ENCODE assay signal across 1 cellular context in the genomic region with DNA sequence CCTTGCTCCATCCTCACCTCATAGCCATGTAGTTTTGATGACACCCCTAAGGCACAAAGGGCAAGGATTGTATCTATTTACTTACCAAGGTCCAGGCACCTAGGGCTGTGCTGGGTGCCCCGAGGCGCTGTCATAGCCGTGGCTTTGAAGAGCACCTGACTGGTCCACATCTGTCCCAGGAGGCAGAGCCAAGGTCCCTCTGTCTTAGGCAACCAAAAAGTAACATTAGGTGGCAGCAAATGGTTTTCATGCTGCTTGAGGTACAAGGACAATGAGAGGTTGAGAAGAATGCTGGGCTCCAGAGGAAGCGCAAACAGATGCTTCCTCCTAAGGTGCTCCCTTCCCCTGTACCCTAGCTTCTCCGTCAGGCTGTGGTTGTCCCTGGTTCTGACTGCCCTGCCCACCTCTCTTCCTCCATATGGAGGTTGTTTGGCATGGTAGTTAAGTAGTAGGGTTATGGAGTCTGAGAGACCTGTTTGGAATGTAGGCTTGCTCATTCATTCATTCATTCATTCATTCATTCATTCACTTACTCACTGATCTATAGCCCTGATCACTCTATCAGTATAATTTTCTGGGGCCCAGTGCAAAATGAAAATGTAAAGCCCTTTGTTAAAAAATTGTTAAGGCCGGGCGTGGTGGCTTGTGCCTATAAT.
TF ChIP-seq lines count a peak whose summit lies in the region.

No MANE protein-coding gene starts in this region.

TF ChIP-seq in HepG2, 621 proteins besides CTCF, POLR2A, EP300 and RAD21 (continued from another document and continues in another):
- TF ChIP-seq, protein P1, sequence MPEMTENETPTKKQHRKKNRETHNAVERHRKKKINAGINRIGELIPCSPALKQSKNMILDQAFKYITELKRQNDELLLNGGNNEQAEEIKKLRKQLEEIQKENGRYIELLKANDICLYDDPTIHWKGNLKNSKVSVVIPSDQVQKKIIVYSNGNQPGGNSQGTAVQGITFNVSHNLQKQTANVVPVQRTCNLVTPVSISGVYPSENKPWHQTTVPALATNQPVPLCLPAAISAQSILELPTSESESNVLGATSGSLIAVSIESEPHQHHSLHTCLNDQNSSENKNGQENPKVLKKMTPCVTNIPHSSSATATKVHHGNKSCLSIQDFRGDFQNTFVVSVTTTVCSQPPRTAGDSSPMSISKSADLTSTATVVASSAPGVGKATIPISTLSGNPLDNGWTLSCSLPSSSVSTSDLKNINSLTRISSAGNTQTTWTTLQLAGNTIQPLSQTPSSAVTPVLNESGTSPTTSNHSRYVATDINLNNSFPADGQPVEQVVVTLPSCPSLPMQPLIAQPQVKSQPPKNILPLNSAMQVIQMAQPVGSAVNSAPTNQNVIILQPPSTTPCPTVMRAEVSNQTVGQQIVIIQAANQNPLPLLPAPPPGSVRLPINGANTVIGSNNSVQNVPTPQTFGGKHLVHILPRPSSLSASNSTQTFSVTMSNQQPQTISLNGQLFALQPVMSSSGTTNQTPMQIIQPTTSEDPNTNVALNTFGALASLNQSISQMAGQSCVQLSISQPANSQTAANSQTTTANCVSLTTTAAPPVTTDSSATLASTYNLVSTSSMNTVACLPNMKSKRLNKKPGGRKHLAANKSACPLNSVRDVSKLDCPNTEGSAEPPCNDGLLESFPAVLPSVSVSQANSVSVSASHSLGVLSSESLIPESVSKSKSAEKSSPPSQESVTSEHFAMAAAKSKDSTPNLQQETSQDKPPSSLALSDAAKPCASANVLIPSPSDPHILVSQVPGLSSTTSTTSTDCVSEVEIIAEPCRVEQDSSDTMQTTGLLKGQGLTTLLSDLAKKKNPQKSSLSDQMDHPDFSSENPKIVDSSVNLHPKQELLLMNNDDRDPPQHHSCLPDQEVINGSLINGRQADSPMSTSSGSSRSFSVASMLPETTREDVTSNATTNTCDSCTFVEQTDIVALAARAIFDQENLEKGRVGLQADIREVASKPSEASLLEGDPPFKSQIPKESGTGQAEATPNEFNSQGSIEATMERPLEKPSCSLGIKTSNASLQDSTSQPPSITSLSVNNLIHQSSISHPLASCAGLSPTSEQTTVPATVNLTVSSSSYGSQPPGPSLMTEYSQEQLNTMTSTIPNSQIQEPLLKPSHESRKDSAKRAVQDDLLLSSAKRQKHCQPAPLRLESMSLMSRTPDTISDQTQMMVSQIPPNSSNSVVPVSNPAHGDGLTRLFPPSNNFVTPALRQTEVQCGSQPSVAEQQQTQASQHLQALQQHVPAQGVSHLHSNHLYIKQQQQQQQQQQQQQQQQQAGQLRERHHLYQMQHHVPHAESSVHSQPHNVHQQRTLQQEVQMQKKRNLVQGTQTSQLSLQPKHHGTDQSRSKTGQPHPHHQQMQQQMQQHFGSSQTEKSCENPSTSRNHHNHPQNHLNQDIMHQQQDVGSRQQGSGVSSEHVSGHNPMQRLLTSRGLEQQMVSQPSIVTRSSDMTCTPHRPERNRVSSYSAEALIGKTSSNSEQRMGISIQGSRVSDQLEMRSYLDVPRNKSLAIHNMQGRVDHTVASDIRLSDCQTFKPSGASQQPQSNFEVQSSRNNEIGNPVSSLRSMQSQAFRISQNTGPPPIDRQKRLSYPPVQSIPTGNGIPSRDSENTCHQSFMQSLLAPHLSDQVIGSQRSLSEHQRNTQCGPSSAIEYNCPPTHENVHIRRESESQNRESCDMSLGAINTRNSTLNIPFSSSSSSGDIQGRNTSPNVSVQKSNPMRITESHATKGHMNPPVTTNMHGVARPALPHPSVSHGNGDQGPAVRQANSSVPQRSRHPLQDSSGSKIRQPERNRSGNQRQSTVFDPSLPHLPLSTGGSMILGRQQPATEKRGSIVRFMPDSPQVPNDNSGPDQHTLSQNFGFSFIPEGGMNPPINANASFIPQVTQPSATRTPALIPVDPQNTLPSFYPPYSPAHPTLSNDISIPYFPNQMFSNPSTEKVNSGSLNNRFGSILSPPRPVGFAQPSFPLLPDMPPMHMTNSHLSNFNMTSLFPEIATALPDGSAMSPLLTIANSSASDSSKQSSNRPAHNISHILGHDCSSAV (CRISPR knock-in tag; IDR thresholded peaks at IDR 0.05; ENCODE audit: borderline replicate concordance): no peak
- no peak for TF ChIP-seq ZNF629 (CRISPR knock-in tag; conservative IDR thresholded peaks at IDR 0.05)
- no peak for TF ChIP-seq MTF2 (CRISPR knock-in tag; IDR thresholded peaks at IDR 0.05; ENCODE audit: borderline replicate concordance)
- no peak for TF ChIP-seq PRPF4 (IDR thresholded peaks at IDR 0.05; ENCODE audit: low read depth, low read length, poor library complexity, severe bottlenecking)
- TF ChIP-seq ZNF24 (IDR thresholded peaks at IDR 0.05): peak; percentile 89
- TF ChIP-seq NCOA2 (CRISPR knock-in tag; IDR thresholded peaks at IDR 0.05): no peak
- no peak for TF ChIP-seq NKX3-1 (CRISPR knock-in tag; IDR thresholded peaks at IDR 0.05)
- peak; percentile 36 for TF ChIP-seq SALL1 (CRISPR knock-in tag; IDR thresholded peaks at IDR 0.05)
- TF ChIP-seq, protein P2, sequence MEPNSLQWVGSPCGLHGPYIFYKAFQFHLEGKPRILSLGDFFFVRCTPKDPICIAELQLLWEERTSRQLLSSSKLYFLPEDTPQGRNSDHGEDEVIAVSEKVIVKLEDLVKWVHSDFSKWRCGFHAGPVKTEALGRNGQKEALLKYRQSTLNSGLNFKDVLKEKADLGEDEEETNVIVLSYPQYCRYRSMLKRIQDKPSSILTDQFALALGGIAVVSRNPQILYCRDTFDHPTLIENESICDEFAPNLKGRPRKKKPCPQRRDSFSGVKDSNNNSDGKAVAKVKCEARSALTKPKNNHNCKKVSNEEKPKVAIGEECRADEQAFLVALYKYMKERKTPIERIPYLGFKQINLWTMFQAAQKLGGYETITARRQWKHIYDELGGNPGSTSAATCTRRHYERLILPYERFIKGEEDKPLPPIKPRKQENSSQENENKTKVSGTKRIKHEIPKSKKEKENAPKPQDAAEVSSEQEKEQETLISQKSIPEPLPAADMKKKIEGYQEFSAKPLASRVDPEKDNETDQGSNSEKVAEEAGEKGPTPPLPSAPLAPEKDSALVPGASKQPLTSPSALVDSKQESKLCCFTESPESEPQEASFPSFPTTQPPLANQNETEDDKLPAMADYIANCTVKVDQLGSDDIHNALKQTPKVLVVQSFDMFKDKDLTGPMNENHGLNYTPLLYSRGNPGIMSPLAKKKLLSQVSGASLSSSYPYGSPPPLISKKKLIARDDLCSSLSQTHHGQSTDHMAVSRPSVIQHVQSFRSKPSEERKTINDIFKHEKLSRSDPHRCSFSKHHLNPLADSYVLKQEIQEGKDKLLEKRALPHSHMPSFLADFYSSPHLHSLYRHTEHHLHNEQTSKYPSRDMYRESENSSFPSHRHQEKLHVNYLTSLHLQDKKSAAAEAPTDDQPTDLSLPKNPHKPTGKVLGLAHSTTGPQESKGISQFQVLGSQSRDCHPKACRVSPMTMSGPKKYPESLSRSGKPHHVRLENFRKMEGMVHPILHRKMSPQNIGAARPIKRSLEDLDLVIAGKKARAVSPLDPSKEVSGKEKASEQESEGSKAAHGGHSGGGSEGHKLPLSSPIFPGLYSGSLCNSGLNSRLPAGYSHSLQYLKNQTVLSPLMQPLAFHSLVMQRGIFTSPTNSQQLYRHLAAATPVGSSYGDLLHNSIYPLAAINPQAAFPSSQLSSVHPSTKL (CRISPR knock-in tag; IDR thresholded peaks at IDR 0.05): peak; percentile 48; the same call in 1 of the 2 replicates
- TF ChIP-seq KMT2A (CRISPR knock-in tag; IDR thresholded peaks at IDR 0.05): no peak
- TF ChIP-seq, protein P3, sequence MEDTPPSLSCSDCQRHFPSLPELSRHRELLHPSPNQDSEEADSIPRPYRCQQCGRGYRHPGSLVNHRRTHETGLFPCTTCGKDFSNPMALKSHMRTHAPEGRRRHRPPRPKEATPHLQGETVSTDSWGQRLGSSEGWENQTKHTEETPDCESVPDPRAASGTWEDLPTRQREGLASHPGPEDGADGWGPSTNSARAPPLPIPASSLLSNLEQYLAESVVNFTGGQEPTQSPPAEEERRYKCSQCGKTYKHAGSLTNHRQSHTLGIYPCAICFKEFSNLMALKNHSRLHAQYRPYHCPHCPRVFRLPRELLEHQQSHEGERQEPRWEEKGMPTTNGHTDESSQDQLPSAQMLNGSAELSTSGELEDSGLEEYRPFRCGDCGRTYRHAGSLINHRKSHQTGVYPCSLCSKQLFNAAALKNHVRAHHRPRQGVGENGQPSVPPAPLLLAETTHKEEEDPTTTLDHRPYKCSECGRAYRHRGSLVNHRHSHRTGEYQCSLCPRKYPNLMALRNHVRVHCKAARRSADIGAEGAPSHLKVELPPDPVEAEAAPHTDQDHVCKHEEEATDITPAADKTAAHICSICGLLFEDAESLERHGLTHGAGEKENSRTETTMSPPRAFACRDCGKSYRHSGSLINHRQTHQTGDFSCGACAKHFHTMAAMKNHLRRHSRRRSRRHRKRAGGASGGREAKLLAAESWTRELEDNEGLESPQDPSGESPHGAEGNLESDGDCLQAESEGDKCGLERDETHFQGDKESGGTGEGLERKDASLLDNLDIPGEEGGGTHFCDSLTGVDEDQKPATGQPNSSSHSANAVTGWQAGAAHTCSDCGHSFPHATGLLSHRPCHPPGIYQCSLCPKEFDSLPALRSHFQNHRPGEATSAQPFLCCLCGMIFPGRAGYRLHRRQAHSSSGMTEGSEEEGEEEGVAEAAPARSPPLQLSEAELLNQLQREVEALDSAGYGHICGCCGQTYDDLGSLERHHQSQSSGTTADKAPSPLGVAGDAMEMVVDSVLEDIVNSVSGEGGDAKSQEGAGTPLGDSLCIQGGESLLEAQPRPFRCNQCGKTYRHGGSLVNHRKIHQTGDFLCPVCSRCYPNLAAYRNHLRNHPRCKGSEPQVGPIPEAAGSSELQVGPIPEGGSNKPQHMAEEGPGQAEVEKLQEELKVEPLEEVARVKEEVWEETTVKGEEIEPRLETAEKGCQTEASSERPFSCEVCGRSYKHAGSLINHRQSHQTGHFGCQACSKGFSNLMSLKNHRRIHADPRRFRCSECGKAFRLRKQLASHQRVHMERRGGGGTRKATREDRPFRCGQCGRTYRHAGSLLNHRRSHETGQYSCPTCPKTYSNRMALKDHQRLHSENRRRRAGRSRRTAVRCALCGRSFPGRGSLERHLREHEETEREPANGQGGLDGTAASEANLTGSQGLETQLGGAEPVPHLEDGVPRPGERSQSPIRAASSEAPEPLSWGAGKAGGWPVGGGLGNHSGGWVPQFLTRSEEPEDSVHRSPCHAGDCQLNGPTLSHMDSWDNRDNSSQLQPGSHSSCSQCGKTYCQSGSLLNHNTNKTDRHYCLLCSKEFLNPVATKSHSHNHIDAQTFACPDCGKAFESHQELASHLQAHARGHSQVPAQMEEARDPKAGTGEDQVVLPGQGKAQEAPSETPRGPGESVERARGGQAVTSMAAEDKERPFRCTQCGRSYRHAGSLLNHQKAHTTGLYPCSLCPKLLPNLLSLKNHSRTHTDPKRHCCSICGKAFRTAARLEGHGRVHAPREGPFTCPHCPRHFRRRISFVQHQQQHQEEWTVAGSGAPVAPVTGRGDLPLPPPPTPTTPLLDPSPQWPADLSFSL (CRISPR knock-in tag; IDR thresholded peaks at IDR 0.05): no peak
- no peak for TF ChIP-seq ZNF569 (CRISPR knock-in tag; IDR thresholded peaks at IDR 0.05; ENCODE audit: borderline replicate concordance)
- TF ChIP-seq TARDBP (CRISPR knock-in tag; IDR thresholded peaks at IDR 0.05): no peak
- TF ChIP-seq GFI1 (CRISPR knock-in tag; IDR thresholded peaks at IDR 0.05; ENCODE audit: borderline replicate concordance): no peak
- TF ChIP-seq, protein P4, sequence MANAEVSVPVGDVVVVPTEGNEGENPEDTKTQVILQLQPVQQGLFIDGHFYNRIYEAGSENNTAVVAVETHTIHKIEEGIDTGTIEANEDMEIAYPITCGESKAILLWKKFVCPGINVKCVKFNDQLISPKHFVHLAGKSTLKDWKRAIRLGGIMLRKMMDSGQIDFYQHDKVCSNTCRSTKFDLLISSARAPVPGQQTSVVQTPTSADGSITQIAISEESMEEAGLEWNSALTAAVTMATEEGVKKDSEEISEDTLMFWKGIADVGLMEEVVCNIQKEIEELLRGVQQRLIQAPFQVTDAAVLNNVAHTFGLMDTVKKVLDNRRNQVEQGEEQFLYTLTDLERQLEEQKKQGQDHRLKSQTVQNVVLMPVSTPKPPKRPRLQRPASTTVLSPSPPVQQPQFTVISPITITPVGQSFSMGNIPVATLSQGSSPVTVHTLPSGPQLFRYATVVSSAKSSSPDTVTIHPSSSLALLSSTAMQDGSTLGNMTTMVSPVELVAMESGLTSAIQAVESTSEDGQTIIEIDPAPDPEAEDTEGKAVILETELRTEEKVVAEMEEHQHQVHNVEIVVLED (CRISPR knock-in tag; IDR thresholded peaks at IDR 0.05; ENCODE audit: borderline replicate concordance): no peak
- no peak for TF ChIP-seq ZNF20 (CRISPR knock-in tag; IDR thresholded peaks at IDR 0.05)
- TF ChIP-seq TEAD2 (CRISPR knock-in tag; IDR thresholded peaks at IDR 0.05): no peak
- TF ChIP-seq SETDB1 (CRISPR knock-in tag; IDR thresholded peaks at IDR 0.05; ENCODE audit: borderline replicate concordance): no peak
- no peak for TF ChIP-seq GATAD2A (CRISPR knock-in tag; IDR thresholded peaks at IDR 0.05)
- peak; percentile 21; the same call in 1 of the 2 replicates for TF ChIP-seq FOXO1 (CRISPR knock-in tag; IDR thresholded peaks at IDR 0.05)
- TF ChIP-seq, protein P5, sequence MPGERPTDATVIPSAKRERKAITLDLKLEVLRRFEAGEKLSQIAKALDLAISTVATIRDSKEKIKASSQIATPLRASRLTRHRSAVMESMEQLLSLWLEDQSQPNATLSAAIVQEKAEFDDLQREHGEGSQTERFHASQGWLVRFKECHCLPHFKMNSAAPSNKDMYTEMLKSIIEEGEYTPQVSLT (CRISPR knock-in tag; IDR thresholded peaks at IDR 0.05; ENCODE audit: borderline replicate concordance, low read depth): no peak
- no peak for TF ChIP-seq HOXA3 (CRISPR knock-in tag; IDR thresholded peaks at IDR 0.05)
- TF ChIP-seq EHMT2 (IDR thresholded peaks at IDR 0.05; ENCODE audit: borderline replicate concordance, low read depth, low read length): no peak
- 0 out of 2 replicates have a peak, but pooled peaks have one; percentile 43 for TF ChIP-seq HDAC1 (CRISPR knock-in tag; IDR thresholded peaks at IDR 0.05)
- TF ChIP-seq, protein P6, sequence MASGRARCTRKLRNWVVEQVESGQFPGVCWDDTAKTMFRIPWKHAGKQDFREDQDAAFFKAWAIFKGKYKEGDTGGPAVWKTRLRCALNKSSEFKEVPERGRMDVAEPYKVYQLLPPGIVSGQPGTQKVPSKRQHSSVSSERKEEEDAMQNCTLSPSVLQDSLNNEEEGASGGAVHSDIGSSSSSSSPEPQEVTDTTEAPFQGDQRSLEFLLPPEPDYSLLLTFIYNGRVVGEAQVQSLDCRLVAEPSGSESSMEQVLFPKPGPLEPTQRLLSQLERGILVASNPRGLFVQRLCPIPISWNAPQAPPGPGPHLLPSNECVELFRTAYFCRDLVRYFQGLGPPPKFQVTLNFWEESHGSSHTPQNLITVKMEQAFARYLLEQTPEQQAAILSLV (CRISPR knock-in tag; IDR thresholded peaks at IDR 0.05; ENCODE audit: borderline replicate concordance): 0 out of 2 replicates have a peak, but pooled peaks have one; percentile 39
- no peak for TF ChIP-seq ZNF549 (CRISPR knock-in tag; IDR thresholded peaks at IDR 0.05)
- no peak for TF ChIP-seq NCOR1 (IDR thresholded peaks at IDR 0.05; ENCODE audit: borderline replicate concordance, low read length)
- no peak for TF ChIP-seq ISX (CRISPR knock-in tag; conservative IDR thresholded peaks at IDR 0.05)
